In genomic region chr17:37273419-37274051, GRCh38 we compare ENCODE assay signal across 11 cellular contexts.
DNase-seq lines count a peak whose midpoint lies in the region; ATAC-seq, FAIRE-seq and TF ChIP-seq lines count a peak whose summit lies in the region.
"Had no signal": no experiment of that assay in that cellular context is flagged by ENCODE, and none has a peak within 500 bp of the region (broad histone marks: within the 10 kb centered on the region; RNA-seq: fewer than 3 reads in every experiment).

No MANE protein-coding gene starts in this region.

- H3K4me1 Mint-ChIP-seq in CD4-positive, CD25-positive, alpha-beta regulatory T cell = peaks cover 8 to 20% (median 16%) of the 10 kb centered on the region in 4 donors

- peak overlapping the region in 1 of 4 donors; percentile 4 for H3K4me3 Mint-ChIP-seq in CD4-positive, CD25-positive, alpha-beta regulatory T cell

- no peaks in the 10 kb centered on the region for H3K27me3 Mint-ChIP-seq in CD4-positive, CD25-positive, alpha-beta regulatory T cell

- peak overlapping the region; percentile 30 for H3K27ac ChIP-seq in CD4-positive, CD25-positive, alpha-beta regulatory T cell (ENCODE audit: insufficient read depth, low read length, poor library complexity, severe bottlenecking)

- no peaks in the 10 kb centered on the region for H3K9me3 Mint-ChIP-seq in CD4-positive, CD25-positive, alpha-beta regulatory T cell

- ATAC-seq in CD4-positive, CD25-positive, alpha-beta regulatory T cell (ENCODE audit: low read depth in 2 of 2) = peak; percentile 57 to 82
- ATAC-seq in mucosa of descending colon (peak; percentile 86), HG02623 (IDR thresholded peaks at IDR 0.05; ENCODE audit: unreplicated experiment) (no peak)

- peaks cover 7% of the 10 kb centered on the region for H3K4me1 ChIP-seq in CD4-positive, CD25-positive, alpha-beta regulatory T cell (ENCODE audit: control insufficient read depth, insufficient read depth, low read length, poor library complexity, severe bottlenecking)
- no peaks in the 10 kb centered on the region for H3K4me1 ChIP-seq in mucosa of descending colon (ENCODE audit: low read depth)

- peak overlapping the region; percentile 60 for H3K4me3 ChIP-seq in CD4-positive, CD25-positive, alpha-beta regulatory T cell (ENCODE audit: low read depth, low read length)
- H3K4me3 ChIP-seq in MG63 (no peak overlapping the region), bronchial epithelial cell (ENCODE audit: low read depth, low read length) (no peak overlapping the region), mucosa of descending colon (no peak overlapping the region)

- no peaks in the 10 kb centered on the region for H3K9me3 ChIP-seq in CD4-positive, CD25-positive, alpha-beta regulatory T cell (ENCODE audit: control insufficient read depth in 2 of 2, low read length in 2 of 2)
- H3K9me3 ChIP-seq in MG63 = no peaks in the 10 kb centered on the region
- H3K9me3 ChIP-seq in mucosa of descending colon = no peaks in the 10 kb centered on the region

- intact Hi-C loops in mucosa of descending colon (cut with DNase I, micrococcal nuclease) = no loop called here

- no peak for FAIRE-seq in bronchial epithelial cell (lab: Jason Lieb, UNC)
- no peak for FAIRE-seq in GM19239 (lab: Jason Lieb, UNC)
- FAIRE-seq: colon had no signal

- peak in 2 of 3 donors; percentile 24 to 81 for DNase-seq in CD4-positive, CD25-positive, alpha-beta regulatory T cell
- DNase-seq in MG63 (peak; percentile 31), bronchial epithelial cell (ENCODE audit: low read depth) (peak; percentile 8), mucosa of descending colon (peak in 1 of 3 donors; percentile 11), amygdala (lab: John Stamatoyannopoulos, UW) (no peak), GM19239 (ENCODE audit: insufficient read length, low spot score) (no peak), occipital lobe (lab: John Stamatoyannopoulos, UW) (no peak)
- DNase-seq: activated CD8-positive, alpha-beta memory T cell treated with anti-CD3 and anti-CD28 coated beads, Interleukin-2, amount 50 U/mL, for 4 hours; kidney glomerular epithelial cell had no signal

- H3K36me3 ChIP-seq in CD4-positive, CD25-positive, alpha-beta regulatory T cell (ENCODE audit: control insufficient read depth, insufficient read depth, low read length) = peaks cover 7% of the 10 kb centered on the region
- H3K36me3 ChIP-seq in MG63 = peaks cover 88% of the 10 kb centered on the region
- H3K36me3 ChIP-seq in bronchial epithelial cell (ENCODE audit: control insufficient read depth, insufficient read depth, low read length) = peaks cover 9% of the 10 kb centered on the region
- H3K36me3 ChIP-seq in mucosa of descending colon (ENCODE audit: low read depth) = no peaks in the 10 kb centered on the region

- no peaks in the 10 kb centered on the region for H3K27me3 ChIP-seq in CD4-positive, CD25-positive, alpha-beta regulatory T cell (ENCODE audit: control insufficient read depth, insufficient read depth, low read length)
- H3K27me3 ChIP-seq in MG63 (no peaks in the 10 kb centered on the region), bronchial epithelial cell (ENCODE audit: control insufficient read depth, insufficient read depth, low read length) (no peaks in the 10 kb centered on the region)

- TF ChIP-seq CTCF in bronchial epithelial cell (IDR thresholded peaks at IDR 0.05; ENCODE audit: insufficient read depth, low read length, severe bottlenecking) (no peak), mucosa of descending colon (IDR thresholded peaks at IDR 0.05) (no peak)

- peak overlapping the region; percentile 27 to 64 (median 59) for H3K27ac Mint-ChIP-seq in CD4-positive, CD25-positive, alpha-beta regulatory T cell

- H3K36me3 Mint-ChIP-seq in CD4-positive, CD25-positive, alpha-beta regulatory T cell = peaks cover 44% of the 10 kb centered on the region

Comparison
In these comparisons a context has a peak if more than half of its experiments do, and no peak if none do; other contexts are left out.
1. DNase-seq: peak in CD4-positive, CD25-positive, alpha-beta regulatory T cell (2 of 3), MG63 (single experiment) and bronchial epithelial cell (single experiment); none in amygdala (0 of 56), GM19239 (single experiment) and occipital lobe (single experiment).